Comparison of ENCODE assay signal across 28 cellular contexts in the genomic region with DNA sequence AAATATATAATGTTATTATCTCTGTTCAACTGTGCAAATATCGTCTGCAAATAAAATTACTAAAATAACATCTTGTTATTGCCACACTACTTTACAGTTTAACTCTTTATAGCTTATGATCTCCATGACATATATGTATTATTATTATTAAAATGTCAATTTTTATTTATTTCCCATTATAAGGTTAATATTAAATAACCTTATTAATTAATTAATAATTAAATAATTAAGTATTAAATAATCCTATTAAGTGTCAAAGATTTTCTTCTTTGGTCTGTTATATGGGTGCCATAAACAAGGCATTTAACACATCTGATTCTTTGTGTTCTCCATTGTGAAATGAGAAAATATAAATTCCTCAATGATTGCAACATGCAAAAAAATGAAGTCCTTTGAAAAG. TPM values are rescaled to one million over a fixed set of nuclear protein-coding genes. Genes with fewer than 3 reads are reported as not detected.
"Had no signal": no experiment of that assay in that cellular context is flagged by ENCODE, and none has a peak within 500 bp of the region (broad histone marks: within the 10 kb centered on the region; RNA-seq: fewer than 3 reads in every experiment).

No MANE protein-coding gene starts in this region.

- H3K4me3 ChIP-seq: dorsolateral prefrontal cortex, esophagus muscularis mucosa, heart right ventricle, left ventricle myocardium inferior, lower lobe of right lung, psoas muscle, skin epidermis, suprapubic skin, transverse colon, upper lobe of right lung, uterus had no signal

- H3K4me3 Mint-ChIP-seq: naive thymus-derived CD8-positive, alpha-beta T cell; nephron progenitor cell; stimulated activated naive B cell treated with anti-CD40 and anti-IgM and Interleukin-4, amounts not matched to agents 10 μg/mL and 1 μg/mL and 100 μg/mL, for 72 hours; stimulated activated naive CD8-positive, alpha-beta T cell treated with anti-CD3 and anti-CD28 coated beads, Interleukin-15, Interleukin-2, amounts not matched to agents 100 ng/mL and 50 ng/mL, for 24 hours had no signal

- H3K4me1 Mint-ChIP-seq: naive thymus-derived CD8-positive, alpha-beta T cell; nephron progenitor cell; stimulated activated naive B cell treated with anti-CD40 and anti-IgM and Interleukin-4, amounts not matched to agents 10 μg/mL and 1 μg/mL and 100 μg/mL, for 72 hours had no signal

- H3K27me3 ChIP-seq: dorsolateral prefrontal cortex, esophagus muscularis mucosa, foreskin keratinocyte, heart right ventricle, suprapubic skin, transverse colon, upper lobe of right lung, uterus had no signal

- H3K36me3 ChIP-seq: esophagus muscularis mucosa, heart right ventricle, left ventricle myocardium inferior, lower lobe of right lung, suprapubic skin, transverse colon, upper lobe of right lung, uterus had no signal

- FAIRE-seq: islet of Langerhans had no signal

- H3K27me3 Mint-ChIP-seq: naive thymus-derived CD8-positive, alpha-beta T cell; stimulated activated naive B cell treated with anti-CD40 and anti-IgM and Interleukin-4, amounts not matched to agents 10 μg/mL and 1 μg/mL and 100 μg/mL, for 72 hours; stimulated activated naive CD8-positive, alpha-beta T cell treated with anti-CD3 and anti-CD28 coated beads, Interleukin-15, Interleukin-2, amounts not matched to agents 100 ng/mL and 50 ng/mL, for 24 hours had no signal

- H3K36me3 Mint-ChIP-seq: naive thymus-derived CD8-positive, alpha-beta T cell; stimulated activated naive B cell treated with anti-CD40 and anti-IgM and Interleukin-4, amounts not matched to agents 10 μg/mL and 1 μg/mL and 100 μg/mL, for 72 hours had no signal

- ATAC-seq: foreskin keratinocyte; heart right ventricle; left colon; lower lobe of right lung; naive thymus-derived CD8-positive, alpha-beta T cell; psoas muscle; right cardiac atrium; stimulated activated naive B cell treated with anti-CD40 and anti-IgM and Interleukin-4, amounts not matched to agents 10 μg/mL and 1 μg/mL and 100 μg/mL, for 72 hours; upper lobe of right lung had no signal

- H3K4me1 ChIP-seq: foreskin keratinocyte, heart right ventricle, left ventricle myocardium inferior, lower lobe of right lung, psoas muscle, suprapubic skin, transverse colon, upper lobe of right lung, uterus had no signal

- DNase-seq: dorsolateral prefrontal cortex; effector CD4-positive, alpha-beta T cell; foreskin keratinocyte; glutamatergic neuron; heart right ventricle; hippocampal formation; kidney glomerular epithelial cell; left colon; left ventricle myocardium inferior; lower lobe of right lung; naive thymus-derived CD8-positive, alpha-beta T cell; nephron progenitor cell; nucleus accumbens; posterior cingulate gyrus; psoas muscle; right cardiac atrium; stimulated activated CD4-positive, alpha-beta T cell treated with anti-CD3 and anti-CD28 coated beads, Interleukin-15, amount 100 ng/mL, for 24 hours; stimulated activated CD4-positive, alpha-beta T cell treated with anti-CD3 and anti-CD28 coated beads, Interleukin-2, amount 100 ng/mL, for 48 hours; stimulated activated naive B cell treated with anti-CD40 and anti-IgM and Interleukin-4, amounts not matched to agents 10 μg/mL and 1 μg/mL and 100 μg/mL, for 72 hours; transverse colon; upper lobe of right lung; uterus had no signal

- H3K27ac Mint-ChIP-seq: naive thymus-derived CD8-positive, alpha-beta T cell; nephron progenitor cell; stimulated activated naive B cell treated with anti-CD40 and anti-IgM and Interleukin-4, amounts not matched to agents 10 μg/mL and 1 μg/mL and 100 μg/mL, for 72 hours; stimulated activated naive CD8-positive, alpha-beta T cell treated with anti-CD3 and anti-CD28 coated beads, Interleukin-15, Interleukin-2, amounts not matched to agents 100 ng/mL and 50 ng/mL, for 24 hours had no signal

- H3K27ac ChIP-seq: dorsolateral prefrontal cortex, epithelial cell of prostate, foreskin keratinocyte, heart right ventricle, left ventricle myocardium inferior, lower lobe of right lung, psoas muscle, skin epidermis, suprapubic skin, transverse colon, upper lobe of right lung, uterus had no signal

- H3K9me3 Mint-ChIP-seq: nephron progenitor cell had no signal

- H3K9me3 ChIP-seq: lower lobe of right lung, suprapubic skin, transverse colon, upper lobe of right lung, uterus had no signal

RNA-seq across cellular contexts. Expression of a gene that starts 10.0 kb away (rescaled TPM):
- total RNA-seq: naive thymus-derived CD8-positive, alpha-beta T cell had no signal
- polyA plus RNA-seq: naive thymus-derived CD8-positive, alpha-beta T cell had no signal
